31 cellular contexts compared by ENCODE assay signal in genomic region chr3:51141573-51141972, GRCh38.
DNase-seq lines count a peak whose midpoint lies in the region; ATAC-seq and TF ChIP-seq lines count a peak whose summit lies in the region.
"Had no signal": no experiment of that assay in that cellular context is flagged by ENCODE, and none has a peak within 500 bp of the region (broad histone marks: within the 10 kb centered on the region; RNA-seq: fewer than 3 reads in every experiment).

No MANE protein-coding gene starts in this region.

- no peaks in the 10 kb centered on the region for H3K27me3 Mint-ChIP-seq in H9 (ENCODE audit: low read depth)
- H3K27me3 Mint-ChIP-seq in nephron progenitor cell (ENCODE audit: low read depth, poor library complexity) = no peaks in the 10 kb centered on the region

- H3K9me3 Mint-ChIP-seq in H9 (no peaks in the 10 kb centered on the region), nephron progenitor cell (no peaks in the 10 kb centered on the region)
- H3K9me3 Mint-ChIP-seq: stimulated activated effector memory CD8-positive, alpha-beta T cell treated with anti-CD3 and anti-CD28 coated beads, Interleukin-12 subunit alpha, Interleukin-12 subunit beta, amount 100 ng/mL, for 72 hours; T-helper 1 cell treated with Interleukin-12 subunit alpha and Interleukin-12 subunit beta and Interleukin-4 antibody, amounts not matched to agents 30 μg/mL and 1 μg/mL, for 36 hours had no signal

- H4K8ac ChIP-seq in H9 (replicated peaks; ENCODE audit: insufficient read length, low read depth, low read length) = no peak overlapping the region

- H3K56ac ChIP-seq in H9 (ENCODE audit: insufficient read length, low read depth, low read length) = no peak overlapping the region

- no peak overlapping the region for H2BK5ac ChIP-seq in H9 (ENCODE audit: insufficient read length, low read length)

- H3K18ac ChIP-seq in H9 (ENCODE audit: insufficient read length, low read depth, low read length) = no peak overlapping the region

- no peak overlapping the region for H3K4me2 ChIP-seq in DND-41 (ENCODE audit: insufficient read depth, low read length)
- no peak overlapping the region for H3K4me2 ChIP-seq in H9 (ENCODE audit: insufficient read depth, insufficient read length, low read length)
- H3K4me2 ChIP-seq: SK-N-SH had no signal

- H3K4ac ChIP-seq in H9 (ENCODE audit: low read depth, low read length) = no peak overlapping the region

- no peak overlapping the region for H3K14ac ChIP-seq in H9 (ENCODE audit: insufficient read depth, low read length)

- H3K4me3 ChIP-seq in DND-41 (ENCODE audit: low read depth in 1 of 2, low read length in 2 of 2) = no peak overlapping the region
- H3K4me3 ChIP-seq: coronary artery, esophagus muscularis mucosa, heart left ventricle, tibial nerve had no signal

- DNase-seq in DND-41 = no peak
- DNase-seq in H9 = no peak
- peak; percentile 1 for DNase-seq in RKO (ENCODE audit: low spot score)
- DNase-seq in nephron progenitor cell = no peak
- no peak for DNase-seq in DMS53 treated with DMSO at 0.1 percent for 48 hours (lab: John Stamatoyannopoulos, UW; ENCODE audit: unreplicated experiment)
- no peak for DNase-seq in activated CD4-positive, alpha-beta T cell treated with anti-CD3 and anti-CD28 coated beads for 1 hour
- DNase-seq: ACHN; activated CD4-positive, alpha-beta T cell treated with anti-CD3 and anti-CD28 coated beads, Interleukin-2, amount 50 U/mL, for 4 hours; activated T-cell treated with anti-CD3 and anti-CD28 coated beads, Interleukin-2, amount 50 U/mL, for 48 hours; BE2C; DMS 273 treated with DMSO at 0.1 percent for 48 hours; foreskin fibroblast; heart left ventricle; KBM-7; left ventricle myocardium superior; midbrain; naive B cell; NCI-H1436 treated with DMSO at 0.1 percent for 48 hours; NCI-H2081 treated with DMSO at 0.1 percent for 48 hours; NCI-H345; NCI-H748 treated with DMSO at 0.1 percent for 48 hours; occipital lobe; SK-N-SH; stimulated activated CD4-positive, alpha-beta T cell treated with anti-CD3 and anti-CD28 coated beads, Interleukin-15, amount 100 ng/mL, for 24 hours had no signal

- H3K27ac ChIP-seq in DND-41 (ENCODE audit: low read length) = no peak overlapping the region
- no peak overlapping the region for H3K27ac ChIP-seq in H9 (ENCODE audit: insufficient read length, low read depth, low read length)
- H3K27ac ChIP-seq: coronary artery, esophagus muscularis mucosa, heart left ventricle, tibial nerve had no signal

- H3K9ac ChIP-seq in DND-41 (ENCODE audit: low read depth, low read length) (no peak overlapping the region), H9 (ENCODE audit: extremely low read depth, insufficient read length, low read length) (no peak overlapping the region)
- H3K9ac ChIP-seq: SK-N-SH had no signal

- TF ChIP-seq CTCF in DND-41 (IDR thresholded peaks at IDR 0.05; ENCODE audit: borderline replicate concordance, extremely low read depth, low read length, poor library complexity, severe bottlenecking) (peak; percentile 27), H9 (conservative IDR thresholded peaks at IDR 0.05) (peak; percentile 52), nephron progenitor cell (IDR thresholded peaks at IDR 0.05) (peak; percentile 24)

- H3K79me1 ChIP-seq in H9 (ENCODE audit: insufficient read depth, low read depth, low read length, poor library complexity, severe bottlenecking) = no peaks in the 10 kb centered on the region

- H3K4me1 ChIP-seq in DND-41 (ENCODE audit: insufficient read depth, low read length) = no peaks in the 10 kb centered on the region
- no peaks in the 10 kb centered on the region for H3K4me1 ChIP-seq in H9 (ENCODE audit: insufficient read depth, low read length)
- H3K4me1 ChIP-seq: BE2C, esophagus muscularis mucosa, heart left ventricle, tibial nerve had no signal

- ATAC-seq in DND-41 (ENCODE audit: insufficient read depth, low read depth) (no peak), HG03378 (IDR thresholded peaks at IDR 0.05; ENCODE audit: unreplicated experiment) (no peak), HG03460 (IDR thresholded peaks at IDR 0.05; ENCODE audit: unreplicated experiment) (no peak)
- ATAC-seq: heart left ventricle; left ventricle myocardium superior; stimulated activated effector memory CD8-positive, alpha-beta T cell treated with anti-CD3 and anti-CD28 coated beads, Interleukin-12 subunit alpha, Interleukin-12 subunit beta, amount 100 ng/mL, for 72 hours had no signal

- no peak overlapping the region for H3T11ph ChIP-seq in H9 (ENCODE audit: low read length)

- no peak overlapping the region for H2AK5ac ChIP-seq in H9 (ENCODE audit: insufficient read length, low read length)

- no peak overlapping the region for H2BK15ac ChIP-seq in H9 (ENCODE audit: low read depth, low read length)

- H2AFZ ChIP-seq in DND-41 (ENCODE audit: low read depth, low read length) (no peak overlapping the region), H9 (ENCODE audit: low read length) (no peak overlapping the region)

- H3K36me3 Mint-ChIP-seq in H9 (ENCODE audit: insufficient read depth in 1 of 3, low read depth in 3 of 3) = no peaks in the 10 kb centered on the region
- no peaks in the 10 kb centered on the region for H3K36me3 Mint-ChIP-seq in nephron progenitor cell (ENCODE audit: low read depth)
- H3K36me3 Mint-ChIP-seq: naive B cell; stimulated activated effector memory CD8-positive, alpha-beta T cell treated with anti-CD3 and anti-CD28 coated beads, Interleukin-12 subunit alpha, Interleukin-12 subunit beta, amount 100 ng/mL, for 72 hours had no signal

- H3K4me1 Mint-ChIP-seq in H9 (0 out of 4 replicates have a peak, but pooled peaks cover 0 to 2% of the 10 kb centered on the region in 2 experiments), nephron progenitor cell (no peaks in the 10 kb centered on the region)
- H3K4me1 Mint-ChIP-seq: naive B cell had no signal

- no peak overlapping the region for H2BK12ac ChIP-seq in H9 (ENCODE audit: insufficient read length, low read depth, low read length)

- H2BK20ac ChIP-seq in H9 (ENCODE audit: low read depth, low read length, poor library complexity, severe bottlenecking) = no peak overlapping the region

- H3K27me3 ChIP-seq in DND-41 (ENCODE audit: insufficient read depth, low read length, poor library complexity) = peaks cover 3% of the 10 kb centered on the region
- no peaks in the 10 kb centered on the region for H3K27me3 ChIP-seq in H9 (ENCODE audit: insufficient read depth, low read length)
- H3K27me3 ChIP-seq: BE2C, esophagus muscularis mucosa, heart left ventricle, tibial nerve had no signal

- H3K9me3 ChIP-seq in DND-41 (ENCODE audit: insufficient read depth, low read length, severe bottlenecking) (no peaks in the 10 kb centered on the region), H9 (ENCODE audit: control insufficient read depth, low read depth, low read length) (no peaks in the 10 kb centered on the region)
- H3K9me3 ChIP-seq: BE2C, esophagus muscularis mucosa, SK-N-SH had no signal

- H3K79me2 ChIP-seq in DND-41 (ENCODE audit: insufficient read depth, low read length) (no peaks in the 10 kb centered on the region), H9 (ENCODE audit: insufficient read depth, low read length) (no peaks in the 10 kb centered on the region)

- H3K23ac ChIP-seq in H9 (ENCODE audit: insufficient read length, low read depth, low read length) = no peak overlapping the region

- no peak overlapping the region for H4K5ac ChIP-seq in H9 (ENCODE audit: insufficient read length, low read depth, low read length)

- H4K20me1 ChIP-seq in DND-41 (ENCODE audit: insufficient read depth, low read length) (no peaks in the 10 kb centered on the region), H9 (ENCODE audit: control insufficient read depth, insufficient read depth, insufficient read length) (no peaks in the 10 kb centered on the region)

- H3K4me3 Mint-ChIP-seq in H9 (no peak overlapping the region), nephron progenitor cell (no peak overlapping the region)
- H3K4me3 Mint-ChIP-seq: naive B cell; stimulated activated effector memory CD8-positive, alpha-beta T cell treated with anti-CD3 and anti-CD28 coated beads, Interleukin-12 subunit alpha, Interleukin-12 subunit beta, amount 100 ng/mL, for 72 hours; T-helper 1 cell treated with Interleukin-12 subunit alpha and Interleukin-12 subunit beta and Interleukin-4 antibody, amounts not matched to agents 30 μg/mL and 1 μg/mL, for 36 hours had no signal

- no CpG with 5 or more reads among the region's 2 CpGs for WGBS in H9 (ENCODE audit: extremely low coverage, insufficient read length, low lambda C conversion rate)

- H3K23me2 ChIP-seq in H9 (ENCODE audit: insufficient read length, low read depth, low read length, poor library complexity, severe bottlenecking) = no peaks in the 10 kb centered on the region

- H3K36me3 ChIP-seq in DND-41 (ENCODE audit: insufficient read depth, low read length) = no peaks in the 10 kb centered on the region
- H3K36me3 ChIP-seq: BE2C, esophagus muscularis mucosa, heart left ventricle, tibial nerve had no signal

- H3K27ac Mint-ChIP-seq in H9 (no peak overlapping the region), nephron progenitor cell (no peak overlapping the region)
- H3K27ac Mint-ChIP-seq: naive B cell; stimulated activated effector memory CD8-positive, alpha-beta T cell treated with anti-CD3 and anti-CD28 coated beads, Interleukin-12 subunit alpha, Interleukin-12 subunit beta, amount 100 ng/mL, for 72 hours; T-helper 1 cell treated with Interleukin-12 subunit alpha and Interleukin-12 subunit beta and Interleukin-4 antibody, amounts not matched to agents 30 μg/mL and 1 μg/mL, for 36 hours had no signal

- no peak overlapping the region for H4K91ac ChIP-seq in H9 (ENCODE audit: insufficient read length, low read depth, low read length)

- H2BK120ac ChIP-seq in H9 (ENCODE audit: low read depth, low read length, poor library complexity, severe bottlenecking) = no peak overlapping the region
